In genomic region chr13:50664961-50665360, GRCh38 we compare ENCODE assay signal across 17 cellular contexts.
DNase-seq lines count a peak whose midpoint lies in the region; ATAC-seq and TF ChIP-seq lines count a peak whose summit lies in the region.
"Had no signal": no experiment of that assay in that cellular context is flagged by ENCODE, and none has a peak within 500 bp of the region (broad histone marks: within the 10 kb centered on the region; RNA-seq: fewer than 3 reads in every experiment).

No MANE protein-coding gene starts in this region.

- in situ Hi-C loops in mammary epithelial cell (cut with MboI; ENCODE audit: low sequenced_read_pairs in 2 of 2): no loop called here

- H3K9ac ChIP-seq in H9 (ENCODE audit: extremely low read depth, insufficient read length, low read length) (no peak overlapping the region), endodermal cell (ENCODE audit: extremely low read depth, low read length, poor library complexity, severe bottlenecking) (no peak overlapping the region), mammary epithelial cell (ENCODE audit: insufficient read depth, low read length) (no peak overlapping the region)
- H3K9ac ChIP-seq: BLaER1 had no signal

- H3K4ac ChIP-seq in H9 (ENCODE audit: low read depth, low read length): no peak overlapping the region

- H3K4me3 Mint-ChIP-seq in H9 (no peak overlapping the region), endodermal cell (no peak overlapping the region)
- H3K4me3 Mint-ChIP-seq: CD14-positive monocyte; CD4-positive, alpha-beta memory T cell; GM23338 had no signal

- H3K27ac ChIP-seq in H9 (ENCODE audit: insufficient read length, low read depth, low read length): no peak overlapping the region
- H3K27ac ChIP-seq in WERI-Rb-1: no peak overlapping the region
- no peak overlapping the region for H3K27ac ChIP-seq in endodermal cell (ENCODE audit: low read depth, low read length)
- H3K27ac ChIP-seq in mammary epithelial cell (ENCODE audit: insufficient read depth, low read depth, low read length): no peak overlapping the region
- H3K27ac ChIP-seq: BLaER1 had no signal

- H2BK120ac ChIP-seq in H9 (ENCODE audit: low read depth, low read length, poor library complexity, severe bottlenecking): no peak overlapping the region

- DNase-seq in DMS 273 (lab: John Stamatoyannopoulos, UW; ENCODE audit: unreplicated experiment): peak; percentile 45
- DNase-seq in H9: no peak
- peak; percentile 24 for DNase-seq in WERI-Rb-1
- DNase-seq in endodermal cell: peak; percentile 13
- no peak for DNase-seq in NCI-H2196 (lab: John Stamatoyannopoulos, UW; ENCODE audit: unreplicated experiment)
- no peak for DNase-seq in mammary epithelial cell
- DNase-seq: AML-193; CD4-positive, alpha-beta memory T cell; DMS53; DND-41; EL; H7; KG1 had no signal

- CTCF ChIA-PET in mammary epithelial cell (lab: Charles Lee; ENCODE audit: low non-redundant PET): no interaction called here

- no peaks in the 10 kb centered on the region for H3K79me2 ChIP-seq in H9 (ENCODE audit: insufficient read depth, low read length)
- no peaks in the 10 kb centered on the region for H3K79me2 ChIP-seq in mammary epithelial cell (ENCODE audit: insufficient read depth, low read length)

- H4K8ac ChIP-seq in H9 (replicated peaks; ENCODE audit: insufficient read length, low read depth, low read length): no peak overlapping the region

- dilution Hi-C loops in mammary epithelial cell (cut with HindIII; ENCODE audit: low sequenced_read_pairs): no loop called here

- H3K27me3 ChIP-seq in H9 (ENCODE audit: insufficient read depth, low read length): no peaks in the 10 kb centered on the region
- no peaks in the 10 kb centered on the region for H3K27me3 ChIP-seq in WERI-Rb-1 (ENCODE audit: insufficient read depth, low read depth, severe bottlenecking)
- H3K27me3 ChIP-seq in endodermal cell (ENCODE audit: control insufficient read depth, insufficient read depth, low read length, poor library complexity, severe bottlenecking): no peaks in the 10 kb centered on the region
- no peaks in the 10 kb centered on the region for H3K27me3 ChIP-seq in mammary epithelial cell (ENCODE audit: insufficient read depth, low read length)
- H3K27me3 ChIP-seq: BLaER1 had no signal

- no peak overlapping the region for H2BK20ac ChIP-seq in H9 (ENCODE audit: low read depth, low read length, poor library complexity, severe bottlenecking)

- peak overlapping the region; percentile 87 for H4K5ac ChIP-seq in H9 (ENCODE audit: insufficient read length, low read depth, low read length)

- no TSS peak for BruUV-seq in mammary epithelial cell (replicated peaks; lab: Mats Ljungman, UMichigan)

- no peak overlapping the region for H3K23ac ChIP-seq in H9 (ENCODE audit: insufficient read length, low read depth, low read length)

- TF ChIP-seq CTCF in H9 (conservative IDR thresholded peaks at IDR 0.05): no peak
- no peak for TF ChIP-seq CTCF in WERI-Rb-1 (IDR thresholded peaks at IDR 0.05; ENCODE audit: low read depth, low read length)
- TF ChIP-seq CTCF in endodermal cell (conservative IDR thresholded peaks at IDR 0.05): no peak
- no peak for TF ChIP-seq CTCF in mammary epithelial cell (conservative IDR thresholded peaks at IDR 0.05 in 1 of 2, IDR thresholded peaks at IDR 0.05 in 1 of 2; ENCODE audit: extremely low read depth in 1 of 2, insufficient read depth in 1 of 2, low read depth in 1 of 2, low read length in 2 of 2)

- intact Hi-C loops in mammary epithelial cell (cut with micrococcal nuclease): no loop called here

- H3K27me3 Mint-ChIP-seq in H9 (ENCODE audit: low read depth) (no peaks in the 10 kb centered on the region), endodermal cell (ENCODE audit: insufficient read depth) (peaks cover 9% of the 10 kb centered on the region)

- no peak overlapping the region for H2BK12ac ChIP-seq in H9 (ENCODE audit: insufficient read length, low read depth, low read length)

- no peak overlapping the region for H3K27ac Mint-ChIP-seq in H9
- no peak overlapping the region for H3K27ac Mint-ChIP-seq in endodermal cell
- H3K27ac Mint-ChIP-seq: CD14-positive monocyte; CD4-positive, alpha-beta memory T cell; GM23338 had no signal

- H2AFZ ChIP-seq in H9 (ENCODE audit: low read length) (no peak overlapping the region), mammary epithelial cell (ENCODE audit: low read depth, low read length) (no peak overlapping the region)
- H2AFZ ChIP-seq: GM23338 had no signal

- H3T11ph ChIP-seq in H9 (ENCODE audit: low read length): no peak overlapping the region

- H3K4me1 Mint-ChIP-seq in H9: peaks cover 4% of the 10 kb centered on the region in 2 experiments
- no peaks in the 10 kb centered on the region for H3K4me1 Mint-ChIP-seq in endodermal cell
- H3K4me1 Mint-ChIP-seq: CD4-positive, alpha-beta memory T cell had no signal

- H3K36me3 Mint-ChIP-seq in H9 (ENCODE audit: insufficient read depth in 1 of 3, low read depth in 3 of 3) (no peaks in the 10 kb centered on the region), endodermal cell (ENCODE audit: low read depth) (no peaks in the 10 kb centered on the region)
- H3K36me3 Mint-ChIP-seq: CD14-positive monocyte had no signal

- no peak for ATAC-seq in HG02763 (IDR thresholded peaks at IDR 0.05; ENCODE audit: unreplicated experiment)
- ATAC-seq: GM23338 had no signal

- no peak overlapping the region for H2BK15ac ChIP-seq in H9 (ENCODE audit: low read depth, low read length)

- H3K79me1 ChIP-seq in H9 (ENCODE audit: insufficient read depth, low read depth, low read length, poor library complexity, severe bottlenecking): no peaks in the 10 kb centered on the region

- no CpG with 5 or more reads among the region's 2 CpGs for WGBS in H9 (ENCODE audit: extremely low coverage, insufficient read length, low lambda C conversion rate)
- WGBS in endodermal cell (ENCODE audit: insufficient coverage in 1 of 2, insufficient read length in 1 of 2), 2 experiments: 83 to 92% methylated on average over 2 of the region's 2 CpGs
- WGBS in mammary epithelial cell (ENCODE audit: low coverage, missing lambda C conversion rate): 88% methylated on average over 2 of the region's 2 CpGs

- H3K4me3 ChIP-seq in WERI-Rb-1 (ENCODE audit: low read depth, low read length) (no peak overlapping the region), endodermal cell (ENCODE audit: low read length) (no peak overlapping the region), mammary epithelial cell (replicated peaks in 1 of 3; ENCODE audit: insufficient read depth in 1 of 3, low read depth in 2 of 3, low read length in 3 of 3) (no peak overlapping the region)
- H3K4me3 ChIP-seq: BLaER1, GM23338 had no signal

- H3K9me3 ChIP-seq in H9 (ENCODE audit: control insufficient read depth, low read depth, low read length): no peaks in the 10 kb centered on the region
- no peaks in the 10 kb centered on the region for H3K9me3 ChIP-seq in WERI-Rb-1 (ENCODE audit: severe bottlenecking)
- H3K9me3 ChIP-seq in endodermal cell (ENCODE audit: control insufficient read depth, low read length): no peaks in the 10 kb centered on the region
- no peaks in the 10 kb centered on the region for H3K9me3 ChIP-seq in mammary epithelial cell (replicated peaks; ENCODE audit: insufficient read depth, low read length)

- no peak overlapping the region for H3K14ac ChIP-seq in H9 (ENCODE audit: insufficient read depth, low read length)

- no peak overlapping the region for H2AK5ac ChIP-seq in H9 (ENCODE audit: insufficient read length, low read length)

- H3K4me1 ChIP-seq in H9 (ENCODE audit: insufficient read depth, low read length) (no peaks in the 10 kb centered on the region), endodermal cell (ENCODE audit: control insufficient read depth, insufficient read depth, low read length) (no peaks in the 10 kb centered on the region), mammary epithelial cell (ENCODE audit: insufficient read depth, low read length) (no peaks in the 10 kb centered on the region)
- H3K4me1 ChIP-seq: BLaER1 had no signal

- no peak overlapping the region for H4K91ac ChIP-seq in H9 (ENCODE audit: insufficient read length, low read depth, low read length)

- H2BK5ac ChIP-seq in H9 (ENCODE audit: insufficient read length, low read length): no peak overlapping the region

- H3K23me2 ChIP-seq in H9 (ENCODE audit: insufficient read length, low read depth, low read length, poor library complexity, severe bottlenecking): peaks cover 2% of the 10 kb centered on the region

- H3K56ac ChIP-seq in H9 (ENCODE audit: insufficient read length, low read depth, low read length): no peak overlapping the region

- H3K4me2 ChIP-seq in H9 (ENCODE audit: insufficient read depth, insufficient read length, low read length) (no peak overlapping the region), mammary epithelial cell (ENCODE audit: insufficient read depth, low read depth, low read length) (no peak overlapping the region)
- H3K4me2 ChIP-seq: BLaER1, GM23338 had no signal

- H3K18ac ChIP-seq in H9 (ENCODE audit: insufficient read length, low read depth, low read length): no peak overlapping the region

- H3K9me3 Mint-ChIP-seq in H9: peaks cover 0 to 2% of the 10 kb centered on the region in 2 experiments; a peak in 1 of 5 replicates
- peaks cover 3% of the 10 kb centered on the region for H3K9me3 Mint-ChIP-seq in endodermal cell
- H3K9me3 Mint-ChIP-seq: GM23338 had no signal

- no peaks in the 10 kb centered on the region for H4K20me1 ChIP-seq in H9 (ENCODE audit: control insufficient read depth, insufficient read depth, insufficient read length)
- no peaks in the 10 kb centered on the region for H4K20me1 ChIP-seq in mammary epithelial cell (ENCODE audit: insufficient read depth, low read length)
- H4K20me1 ChIP-seq: BLaER1 had no signal

- H3K36me3 ChIP-seq in WERI-Rb-1 (no peaks in the 10 kb centered on the region), endodermal cell (ENCODE audit: control insufficient read depth, insufficient read depth, low read length) (no peaks in the 10 kb centered on the region), mammary epithelial cell (ENCODE audit: insufficient read depth, low read length) (no peaks in the 10 kb centered on the region)
- H3K36me3 ChIP-seq: BLaER1 had no signal

Comparison
In these comparisons a context has a peak if more than half of its experiments do, and no peak if none do; other contexts are left out.
1. DNase-seq: peak in DMS 273 (single experiment), WERI-Rb-1 (single experiment) and endodermal cell (single experiment); none in H9 (single experiment), NCI-H2196 (single experiment) and mammary epithelial cell (single experiment).